1 cellular context compared by ENCODE assay signal in the genomic region with DNA sequence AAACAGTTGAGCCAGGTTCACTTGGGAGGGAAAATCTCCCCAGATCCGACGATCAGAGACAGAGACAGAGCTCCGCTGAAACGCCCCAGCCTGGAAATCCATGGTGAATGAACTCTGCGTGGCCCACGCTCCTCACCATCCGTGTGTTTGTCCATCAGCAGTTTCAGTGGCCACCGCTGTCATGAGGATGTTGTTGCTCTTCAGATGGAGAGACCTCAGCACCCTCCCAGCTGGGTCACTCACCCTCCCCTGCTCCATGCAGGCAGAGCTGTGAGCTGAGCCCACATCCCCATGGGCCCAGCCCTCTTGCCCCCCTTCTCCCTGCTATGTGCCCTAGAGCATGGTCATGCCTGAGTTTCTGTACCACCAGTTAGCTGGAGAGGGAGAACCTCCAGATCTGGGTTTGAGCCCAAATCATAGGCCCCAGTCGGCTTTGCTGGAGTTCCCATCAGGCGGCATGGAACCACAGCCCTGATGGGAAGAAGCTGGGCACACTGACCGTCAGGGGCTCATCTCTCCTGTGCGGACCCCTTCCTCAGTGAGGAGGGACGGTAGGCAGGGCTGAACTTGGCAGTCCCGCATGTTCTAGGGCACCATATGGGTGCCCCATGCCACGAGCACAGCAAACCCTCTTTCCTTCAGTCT.
TF ChIP-seq lines count a peak whose summit lies in the region.

No MANE protein-coding gene starts in this region.

TF ChIP-seq in IMR-90, 13 proteins besides CTCF, POLR2A, EP300 and RAD21 (continued from another document):
- TF ChIP-seq, protein P1, sequence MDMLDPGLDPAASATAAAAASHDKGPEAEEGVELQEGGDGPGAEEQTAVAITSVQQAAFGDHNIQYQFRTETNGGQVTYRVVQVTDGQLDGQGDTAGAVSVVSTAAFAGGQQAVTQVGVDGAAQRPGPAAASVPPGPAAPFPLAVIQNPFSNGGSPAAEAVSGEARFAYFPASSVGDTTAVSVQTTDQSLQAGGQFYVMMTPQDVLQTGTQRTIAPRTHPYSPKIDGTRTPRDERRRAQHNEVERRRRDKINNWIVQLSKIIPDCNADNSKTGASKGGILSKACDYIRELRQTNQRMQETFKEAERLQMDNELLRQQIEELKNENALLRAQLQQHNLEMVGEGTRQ (IDR thresholded peaks at IDR 0.05; ENCODE audit: low read depth, low read length): no peak
- TF ChIP-seq SMC3 (IDR thresholded peaks at IDR 0.05; ENCODE audit: low read depth, low read length) (no peak), MAZ (IDR thresholded peaks at IDR 0.05; ENCODE audit: borderline replicate concordance, low read depth, low read length) (no peak), CEBPB (IDR thresholded peaks at IDR 0.05; ENCODE audit: low read depth, low read length) (no peak), FOS (IDR thresholded peaks at IDR 0.05; ENCODE audit: low read depth, low read length) (no peak)
